Comparison of ENCODE assay signal across 1 cellular context in the genomic region with DNA sequence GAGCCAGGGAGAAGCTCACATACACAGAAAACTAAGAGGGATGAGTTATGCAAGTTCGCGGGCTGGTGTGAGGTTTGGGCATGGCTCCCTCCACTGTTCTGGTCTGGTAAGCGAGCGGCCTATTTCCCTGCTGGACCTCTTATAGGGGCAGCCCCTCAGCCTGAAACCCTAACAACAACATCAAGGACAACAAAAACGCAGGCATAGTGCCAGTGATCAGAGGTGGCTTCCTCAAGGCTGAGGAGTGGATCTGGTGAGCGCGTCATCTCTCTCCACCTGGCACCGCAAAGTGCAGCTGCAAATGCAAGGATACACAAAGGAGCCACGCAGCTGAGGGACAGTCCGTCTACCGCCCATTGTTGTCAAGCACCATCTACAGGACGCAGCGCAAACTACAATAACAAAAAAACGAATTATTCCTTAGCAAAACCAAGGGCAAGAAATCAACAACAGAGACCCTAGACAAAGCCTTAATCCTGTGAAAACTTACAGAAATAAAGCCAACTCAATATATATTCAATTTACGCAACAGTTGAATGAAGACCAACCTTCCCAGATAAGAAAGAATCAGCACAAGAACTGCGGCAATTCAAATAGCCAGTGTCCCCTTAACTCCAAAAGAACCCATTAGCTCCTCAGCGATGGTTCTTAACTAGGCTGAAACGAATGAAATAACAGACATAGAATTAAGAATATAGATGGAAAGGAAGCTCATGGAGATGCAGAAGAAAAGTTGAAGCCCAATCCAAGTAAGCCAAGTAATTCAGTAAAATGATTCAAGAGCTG.
TF ChIP-seq lines count a peak whose summit lies in the region.

No MANE protein-coding gene starts in this region.

TF ChIP-seq in K562, 482 proteins besides CTCF, POLR2A, EP300 and RAD21 (continued from another document):
- TF ChIP-seq, protein P1, sequence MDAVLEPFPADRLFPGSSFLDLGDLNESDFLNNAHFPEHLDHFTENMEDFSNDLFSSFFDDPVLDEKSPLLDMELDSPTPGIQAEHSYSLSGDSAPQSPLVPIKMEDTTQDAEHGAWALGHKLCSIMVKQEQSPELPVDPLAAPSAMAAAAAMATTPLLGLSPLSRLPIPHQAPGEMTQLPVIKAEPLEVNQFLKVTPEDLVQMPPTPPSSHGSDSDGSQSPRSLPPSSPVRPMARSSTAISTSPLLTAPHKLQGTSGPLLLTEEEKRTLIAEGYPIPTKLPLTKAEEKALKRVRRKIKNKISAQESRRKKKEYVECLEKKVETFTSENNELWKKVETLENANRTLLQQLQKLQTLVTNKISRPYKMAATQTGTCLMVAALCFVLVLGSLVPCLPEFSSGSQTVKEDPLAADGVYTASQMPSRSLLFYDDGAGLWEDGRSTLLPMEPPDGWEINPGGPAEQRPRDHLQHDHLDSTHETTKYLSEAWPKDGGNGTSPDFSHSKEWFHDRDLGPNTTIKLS (IDR thresholded peaks at IDR 0.05; ENCODE audit: borderline replicate concordance, low read depth), result 0 out of 2 replicates have a peak, but pooled peaks have one; percentile 22
- TF ChIP-seq SP1 (CRISPR knock-in tag; IDR thresholded peaks at IDR 0.05) (0 out of 2 replicates have a peak, but pooled peaks have one; percentile 36), TAF1 (IDR thresholded peaks at IDR 0.05; ENCODE audit: control insufficient read depth, extremely low read depth, insufficient read depth, low read length, severe bottlenecking) (no peak), E2F3 (CRISPR knock-in tag; IDR thresholded peaks at IDR 0.05) (0 out of 2 replicates have a peak, but pooled peaks have one; percentile 37), RBM34 (IDR thresholded peaks at IDR 0.05; ENCODE audit: borderline replicate concordance, insufficient read depth, low read length) (no peak), MTA3 (IDR thresholded peaks at IDR 0.05; ENCODE audit: borderline replicate concordance) (0 out of 2 replicates have a peak, but pooled peaks have one; percentile 48), ZNF644 (tag; IDR thresholded peaks at IDR 0.05; ENCODE audit: low read depth) (no peak), L3MBTL2 (IDR thresholded peaks at IDR 0.05) (peak; percentile 41), JUND (IDR thresholded peaks at IDR 0.05; ENCODE audit: borderline replicate concordance, low read depth, low read length) (peak; percentile 4; the same call in 1 of the 2 replicates), JUND (tag; IDR thresholded peaks at IDR 0.05; ENCODE audit: borderline replicate concordance, low read depth, low read length) (no peak; the same call in 2 of the 3 replicates), MYBL2 (IDR thresholded peaks at IDR 0.05; ENCODE audit: low read depth) (no peak), MYBL2 (CRISPR knock-in tag; IDR thresholded peaks at IDR 0.05; ENCODE audit: borderline replicate concordance) (no peak), TARDBP (IDR thresholded peaks at IDR 0.05) (0 out of 2 replicates have a peak, but pooled peaks have one; percentile 32), CTBP1 (IDR thresholded peaks at IDR 0.05; ENCODE audit: borderline replicate concordance) (peak; percentile 87), CBX3 (IDR thresholded peaks at IDR 0.05; ENCODE audit: borderline replicate concordance in 1 of 2, low read length in 2 of 2) (0 out of 3 replicates have a peak, but pooled peaks of 1 of the 2 experiments have one; percentile 47), TEAD4 (IDR thresholded peaks at IDR 0.05; ENCODE audit: low read length) (0 out of 2 replicates have a peak, but pooled peaks have one; percentile 6), TEAD4 (CRISPR knock-in tag; IDR thresholded peaks at IDR 0.05; ENCODE audit: borderline replicate concordance) (no peak), SMC3 (conservative IDR thresholded peaks at IDR 0.05; ENCODE audit: insufficient read depth, low read depth, low read length) (peak; percentile 57; the same call in 1 of the 2 replicates), ARID2 (IDR thresholded peaks at IDR 0.05) (0 out of 2 replicates have a peak, but pooled peaks have one; percentile 24), RUNX1 (IDR thresholded peaks at IDR 0.05; ENCODE audit: low read depth) (no peak), ZEB2 (IDR thresholded peaks at IDR 0.05) (peak; percentile 44; the same call in 1 of the 2 replicates), ATF1 (CRISPR knock-in tag; IDR thresholded peaks at IDR 0.05) (no peak), ATF1 (tag; IDR thresholded peaks at IDR 0.05) (peak; percentile 59), CEBPB (tag; IDR thresholded peaks at IDR 0.05) (peak; percentile 74), ATF7 (IDR thresholded peaks at IDR 0.05) (peak; percentile 36; the same call in 1 of the 2 replicates), SMARCC2 (IDR thresholded peaks at IDR 0.05; ENCODE audit: low read depth) (no peak), KLF1 (tag; IDR thresholded peaks at IDR 0.05) (0 out of 2 replicates have a peak, but pooled peaks have one; percentile 30), ZNF707 (CRISPR knock-in tag; conservative IDR thresholded peaks at IDR 0.05) (no peak), FOXK2 (conservative IDR thresholded peaks at IDR 0.05 in 1 of 2, IDR thresholded peaks at IDR 0.05 in 1 of 2; ENCODE audit: low read depth in 2 of 2) (peak; percentile 57 to 68; a peak in 3 of 4 replicates), CHD1 (IDR thresholded peaks at IDR 0.05; ENCODE audit: low read length) (no peak), HNRNPK (IDR thresholded peaks at IDR 0.05; ENCODE audit: low read depth, low read length, poor library complexity, severe bottlenecking) (no peak), KLF16 (IDR thresholded peaks at IDR 0.05) (0 out of 2 replicates have a peak, but pooled peaks have one; percentile 26), CC2D1A (IDR thresholded peaks at IDR 0.05) (peak; percentile 51; the same call in 1 of the 2 replicates), SOX6 (IDR thresholded peaks at IDR 0.05) (peak; percentile 91)
- TF ChIP-seq, protein P2, sequence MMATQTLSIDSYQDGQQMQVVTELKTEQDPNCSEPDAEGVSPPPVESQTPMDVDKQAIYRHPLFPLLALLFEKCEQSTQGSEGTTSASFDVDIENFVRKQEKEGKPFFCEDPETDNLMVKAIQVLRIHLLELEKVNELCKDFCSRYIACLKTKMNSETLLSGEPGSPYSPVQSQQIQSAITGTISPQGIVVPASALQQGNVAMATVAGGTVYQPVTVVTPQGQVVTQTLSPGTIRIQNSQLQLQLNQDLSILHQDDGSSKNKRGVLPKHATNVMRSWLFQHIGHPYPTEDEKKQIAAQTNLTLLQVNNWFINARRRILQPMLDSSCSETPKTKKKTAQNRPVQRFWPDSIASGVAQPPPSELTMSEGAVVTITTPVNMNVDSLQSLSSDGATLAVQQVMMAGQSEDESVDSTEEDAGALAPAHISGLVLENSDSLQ (IDR thresholded peaks at IDR 0.05), result peak; percentile 34; the same call in 1 of the 2 replicates
- TF ChIP-seq, protein P3, sequence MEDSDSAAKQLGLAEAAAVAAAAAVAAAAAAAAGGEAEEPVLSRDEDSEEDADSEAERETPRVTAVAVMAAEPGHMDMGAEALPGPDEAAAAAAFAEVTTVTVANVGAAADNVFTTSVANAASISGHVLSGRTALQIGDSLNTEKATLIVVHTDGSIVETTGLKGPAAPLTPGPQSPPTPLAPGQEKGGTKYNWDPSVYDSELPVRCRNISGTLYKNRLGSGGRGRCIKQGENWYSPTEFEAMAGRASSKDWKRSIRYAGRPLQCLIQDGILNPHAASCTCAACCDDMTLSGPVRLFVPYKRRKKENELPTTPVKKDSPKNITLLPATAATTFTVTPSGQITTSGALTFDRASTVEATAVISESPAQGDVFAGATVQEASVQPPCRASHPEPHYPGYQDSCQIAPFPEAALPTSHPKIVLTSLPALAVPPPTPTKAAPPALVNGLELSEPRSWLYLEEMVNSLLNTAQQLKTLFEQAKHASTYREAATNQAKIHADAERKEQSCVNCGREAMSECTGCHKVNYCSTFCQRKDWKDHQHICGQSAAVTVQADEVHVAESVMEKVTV (CRISPR knock-in tag; IDR thresholded peaks at IDR 0.05), result peak; percentile 64; the same call in 1 of the 2 replicates
- TF ChIP-seq, protein P4, sequence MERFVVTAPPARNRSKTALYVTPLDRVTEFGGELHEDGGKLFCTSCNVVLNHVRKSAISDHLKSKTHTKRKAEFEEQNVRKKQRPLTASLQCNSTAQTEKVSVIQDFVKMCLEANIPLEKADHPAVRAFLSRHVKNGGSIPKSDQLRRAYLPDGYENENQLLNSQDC (CRISPR knock-in tag; IDR thresholded peaks at IDR 0.05), result no peak
- TF ChIP-seq, protein P5, sequence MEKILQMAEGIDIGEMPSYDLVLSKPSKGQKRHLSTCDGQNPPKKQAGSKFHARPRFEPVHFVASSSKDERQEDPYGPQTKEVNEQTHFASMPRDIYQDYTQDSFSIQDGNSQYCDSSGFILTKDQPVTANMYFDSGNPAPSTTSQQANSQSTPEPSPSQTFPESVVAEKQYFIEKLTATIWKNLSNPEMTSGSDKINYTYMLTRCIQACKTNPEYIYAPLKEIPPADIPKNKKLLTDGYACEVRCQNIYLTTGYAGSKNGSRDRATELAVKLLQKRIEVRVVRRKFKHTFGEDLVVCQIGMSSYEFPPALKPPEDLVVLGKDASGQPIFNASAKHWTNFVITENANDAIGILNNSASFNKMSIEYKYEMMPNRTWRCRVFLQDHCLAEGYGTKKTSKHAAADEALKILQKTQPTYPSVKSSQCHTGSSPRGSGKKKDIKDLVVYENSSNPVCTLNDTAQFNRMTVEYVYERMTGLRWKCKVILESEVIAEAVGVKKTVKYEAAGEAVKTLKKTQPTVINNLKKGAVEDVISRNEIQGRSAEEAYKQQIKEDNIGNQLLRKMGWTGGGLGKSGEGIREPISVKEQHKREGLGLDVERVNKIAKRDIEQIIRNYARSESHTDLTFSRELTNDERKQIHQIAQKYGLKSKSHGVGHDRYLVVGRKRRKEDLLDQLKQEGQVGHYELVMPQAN (IDR thresholded peaks at IDR 0.05; ENCODE audit: borderline replicate concordance), result no peak
- TF ChIP-seq, protein P6, sequence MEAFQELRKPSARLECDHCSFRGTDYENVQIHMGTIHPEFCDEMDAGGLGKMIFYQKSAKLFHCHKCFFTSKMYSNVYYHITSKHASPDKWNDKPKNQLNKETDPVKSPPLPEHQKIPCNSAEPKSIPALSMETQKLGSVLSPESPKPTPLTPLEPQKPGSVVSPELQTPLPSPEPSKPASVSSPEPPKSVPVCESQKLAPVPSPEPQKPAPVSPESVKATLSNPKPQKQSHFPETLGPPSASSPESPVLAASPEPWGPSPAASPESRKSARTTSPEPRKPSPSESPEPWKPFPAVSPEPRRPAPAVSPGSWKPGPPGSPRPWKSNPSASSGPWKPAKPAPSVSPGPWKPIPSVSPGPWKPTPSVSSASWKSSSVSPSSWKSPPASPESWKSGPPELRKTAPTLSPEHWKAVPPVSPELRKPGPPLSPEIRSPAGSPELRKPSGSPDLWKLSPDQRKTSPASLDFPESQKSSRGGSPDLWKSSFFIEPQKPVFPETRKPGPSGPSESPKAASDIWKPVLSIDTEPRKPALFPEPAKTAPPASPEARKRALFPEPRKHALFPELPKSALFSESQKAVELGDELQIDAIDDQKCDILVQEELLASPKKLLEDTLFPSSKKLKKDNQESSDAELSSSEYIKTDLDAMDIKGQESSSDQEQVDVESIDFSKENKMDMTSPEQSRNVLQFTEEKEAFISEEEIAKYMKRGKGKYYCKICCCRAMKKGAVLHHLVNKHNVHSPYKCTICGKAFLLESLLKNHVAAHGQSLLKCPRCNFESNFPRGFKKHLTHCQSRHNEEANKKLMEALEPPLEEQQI (IDR thresholded peaks at IDR 0.05), result 0 out of 2 replicates have a peak, but pooled peaks have one; percentile 10
- TF ChIP-seq, protein P7, sequence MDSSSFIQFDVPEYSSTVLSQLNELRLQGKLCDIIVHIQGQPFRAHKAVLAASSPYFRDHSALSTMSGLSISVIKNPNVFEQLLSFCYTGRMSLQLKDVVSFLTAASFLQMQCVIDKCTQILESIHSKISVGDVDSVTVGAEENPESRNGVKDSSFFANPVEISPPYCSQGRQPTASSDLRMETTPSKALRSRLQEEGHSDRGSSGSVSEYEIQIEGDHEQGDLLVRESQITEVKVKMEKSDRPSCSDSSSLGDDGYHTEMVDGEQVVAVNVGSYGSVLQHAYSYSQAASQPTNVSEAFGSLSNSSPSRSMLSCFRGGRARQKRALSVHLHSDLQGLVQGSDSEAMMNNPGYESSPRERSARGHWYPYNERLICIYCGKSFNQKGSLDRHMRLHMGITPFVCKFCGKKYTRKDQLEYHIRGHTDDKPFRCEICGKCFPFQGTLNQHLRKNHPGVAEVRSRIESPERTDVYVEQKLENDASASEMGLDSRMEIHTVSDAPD (CRISPR knock-in tag; IDR thresholded peaks at IDR 0.05), result no peak
